In the genomic region with DNA sequence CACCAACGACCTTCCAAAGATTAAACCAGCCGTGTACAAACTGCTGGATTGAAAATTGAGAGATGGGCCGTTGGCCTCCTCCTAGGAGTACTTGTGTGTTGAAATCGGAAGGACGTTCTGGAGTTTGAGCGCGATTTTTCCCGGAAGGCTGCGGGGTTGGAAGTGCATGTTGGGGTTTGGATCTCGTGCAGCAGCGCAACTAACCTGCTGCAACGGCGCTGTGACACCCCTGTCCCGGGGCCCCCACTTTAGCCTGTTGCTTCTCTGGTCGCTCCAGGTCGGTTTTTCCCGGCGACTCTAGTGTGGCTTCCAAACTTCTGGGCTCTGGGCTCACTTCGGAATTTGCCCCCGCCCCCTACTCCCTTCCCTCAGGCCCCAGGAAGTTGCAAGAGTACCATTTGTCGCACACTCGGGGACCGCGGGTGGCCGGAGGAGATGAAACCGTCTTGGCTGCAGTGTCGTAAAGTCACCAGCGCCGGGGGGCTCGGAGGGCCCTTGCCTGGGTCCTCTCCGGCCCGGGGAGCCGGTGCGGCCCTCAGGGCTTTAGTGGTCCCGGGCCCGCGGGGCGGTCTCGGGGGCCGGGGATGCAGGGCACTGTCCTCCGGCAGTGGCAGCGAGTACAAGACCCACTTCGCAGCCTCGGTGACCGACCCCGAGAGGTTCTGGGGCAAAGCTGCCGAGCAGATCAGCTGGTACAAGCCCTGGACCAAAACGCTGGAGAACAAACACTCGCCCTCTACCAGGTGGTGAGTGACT, we compare ENCODE assay signal across 8 cellular contexts. TPM values are rescaled to one million over a fixed set of nuclear protein-coding genes. Genes with fewer than 3 reads are reported as not detected.
DNase-seq lines count a peak whose midpoint lies in the region; ATAC-seq, FAIRE-seq and TF ChIP-seq lines count a peak whose summit lies in the region.

A gene with protein sequence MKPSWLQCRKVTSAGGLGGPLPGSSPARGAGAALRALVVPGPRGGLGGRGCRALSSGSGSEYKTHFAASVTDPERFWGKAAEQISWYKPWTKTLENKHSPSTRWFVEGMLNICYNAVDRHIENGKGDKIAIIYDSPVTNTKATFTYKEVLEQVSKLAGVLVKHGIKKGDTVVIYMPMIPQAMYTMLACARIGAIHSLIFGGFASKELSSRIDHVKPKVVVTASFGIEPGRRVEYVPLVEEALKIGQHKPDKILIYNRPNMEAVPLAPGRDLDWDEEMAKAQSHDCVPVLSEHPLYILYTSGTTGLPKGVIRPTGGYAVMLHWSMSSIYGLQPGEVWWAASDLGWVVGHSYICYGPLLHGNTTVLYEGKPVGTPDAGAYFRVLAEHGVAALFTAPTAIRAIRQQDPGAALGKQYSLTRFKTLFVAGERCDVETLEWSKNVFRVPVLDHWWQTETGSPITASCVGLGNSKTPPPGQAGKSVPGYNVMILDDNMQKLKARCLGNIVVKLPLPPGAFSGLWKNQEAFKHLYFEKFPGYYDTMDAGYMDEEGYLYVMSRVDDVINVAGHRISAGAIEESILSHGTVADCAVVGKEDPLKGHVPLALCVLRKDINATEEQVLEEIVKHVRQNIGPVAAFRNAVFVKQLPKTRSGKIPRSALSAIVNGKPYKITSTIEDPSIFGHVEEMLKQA (plus strand): TSS at position 394 of the 756 bp plus-strand sequence. CDS start 42 bp downstream, at position 436.

- H2AFZ ChIP-seq in keratinocyte (ENCODE audit: control insufficient read depth, low read length): peak within 1 kb of the TSS; percentile 52

- H3K9me3 Mint-ChIP-seq in HFFc6: no peaks in the 10 kb centered on the region

- no peaks in the 10 kb centered on the region for H3K9me1 ChIP-seq in keratinocyte (ENCODE audit: control insufficient read depth, extremely low read depth, insufficient read depth, low read length)

- no peak within 1 kb of the TSS for H3K27ac Mint-ChIP-seq in HFFc6

- peak within 1 kb of the TSS; percentile 82 for H3K4me3 Mint-ChIP-seq in HFFc6

- peak within 1 kb of the TSS; percentile 47 for H3K4me2 ChIP-seq in keratinocyte (ENCODE audit: control insufficient read depth, extremely low read depth, insufficient read depth, low read depth, low read length)

- intact Hi-C loops in spleen (cut with DNase I; ENCODE audit: low total_unique reads): no loop called here

- H3K36me3 ChIP-seq in keratinocyte (ENCODE audit: control insufficient read depth in 2 of 2, extremely low read depth in 1 of 2, insufficient read depth in 2 of 2, low read length in 2 of 2) (no peaks in the 10 kb centered on the region), spleen (no peaks in the 10 kb centered on the region)

- no peaks in the 10 kb centered on the region for H3K9me3 ChIP-seq in keratinocyte (ENCODE audit: control insufficient read depth, low read depth, low read length)
- H3K9me3 ChIP-seq in spleen: no peaks in the 10 kb centered on the region

- H3K79me2 ChIP-seq in keratinocyte (ENCODE audit: control insufficient read depth, insufficient read depth, low read length): no peaks in the 10 kb centered on the region

- WGBS in spleen, 5 donors: 3 to 5% (median 4%) methylated on average over 28 to 49 of the region's 49 CpGs

- no peaks in the 10 kb centered on the region for H3K36me3 Mint-ChIP-seq in HFFc6 (ENCODE audit: low read depth)

- H3K4me1 Mint-ChIP-seq in HFFc6 (ENCODE audit: low read depth): peaks cover 17% of the 10 kb centered on the region

- H3K27me3 Mint-ChIP-seq in HFFc6 (ENCODE audit: insufficient read depth): peaks cover 3% of the 10 kb centered on the region; the same call in 1 of the 2 replicates

- no peak for FAIRE-seq in keratinocyte (lab: Jason Lieb, UNC)

- TF ChIP-seq CTCF in HFFc6 (IDR thresholded peaks at IDR 0.05) (no peak), keratinocyte (optimal IDR thresholded peaks at IDR 0.05 in 1 of 3, IDR thresholded peaks at IDR 0.05 in 1 of 3, conservative IDR thresholded peaks at IDR 0.05 in 1 of 3; ENCODE audit: extremely low read depth in 1 of 3, insufficient read depth in 2 of 3, low read length in 3 of 3) (no peak), spleen (IDR thresholded peaks at IDR 0.05 in 8 of 11, conservative IDR thresholded peaks at IDR 0.05 in 3 of 11) (no peak)

- H4K20me1 ChIP-seq in keratinocyte (ENCODE audit: control insufficient read depth, extremely low read depth, insufficient read depth, low read length): no peaks in the 10 kb centered on the region

- H3K4me3 ChIP-seq in keratinocyte (ENCODE audit: control insufficient read depth in 2 of 3, extremely low read depth in 1 of 3, insufficient read depth in 2 of 3, low read depth in 1 of 3, low read length in 3 of 3) (peak within 1 kb of the TSS in 1 of 3 experiments; percentile 19), spleen (peak within 1 kb of the TSS; percentile 6 to 65 (median 34))

- ATAC-seq in GM21526 (IDR thresholded peaks at IDR 0.05; ENCODE audit: low FRiP score, unreplicated experiment): no peak
- no peak for ATAC-seq in GM21447 (IDR thresholded peaks at IDR 0.05; ENCODE audit: unreplicated experiment)

- H3K4me1 ChIP-seq in keratinocyte (ENCODE audit: control insufficient read depth, extremely low read depth, insufficient read depth, low read length): peaks cover 10% of the 10 kb centered on the region
- H3K4me1 ChIP-seq in spleen: peaks cover 0 to 6% (median 0%) of the 10 kb centered on the region in 6 donors

- H3K9ac ChIP-seq in keratinocyte (ENCODE audit: control insufficient read depth, extremely low read depth, insufficient read depth, low read length): no peak within 1 kb of the TSS

- H3K27ac ChIP-seq in caudate nucleus (ENCODE audit: low read depth, low read length) (peak within 1 kb of the TSS; percentile 1), keratinocyte (ENCODE audit: control insufficient read depth, insufficient read depth, low read length) (no peak within 1 kb of the TSS), spleen (peak within 1 kb of the TSS in 7 of 8 donors; percentile 64 to 79 (median 77))

- no peak for TF ChIP-seq POLR2A in spleen (IDR thresholded peaks at IDR 0.05)

- DNase-seq in HFFc6 (peak; percentile 0), caudate nucleus (lab: John Stamatoyannopoulos, UW) (peak in 36 of 61 donors; percentile 1 to 59 (median 16)), keratinocyte (ENCODE audit: low read depth, low spot score) (no peak), spleen (no peak), HPDE6-E6E7 (ENCODE audit: extremely low spot score) (no peak), LoVo (ENCODE audit: low spot score) (no peak)

- H3K27me3 ChIP-seq in keratinocyte (ENCODE audit: control insufficient read depth, extremely low read depth, insufficient read depth, low read length) (peaks cover 12% of the 10 kb centered on the region), spleen (replicated peaks in 1 of 7) (peaks cover 0 to 28% (median 12%) of the 10 kb centered on the region in 7 donors)

- dilution Hi-C loops in keratinocyte (cut with MboI; ENCODE audit: extremely low pct_ligation_motif_present, low sequenced_read_pairs): no loop called here

RNA-seq across cellular contexts. Expression of the gene that starts here (rescaled TPM):
- total RNA-seq in HFFc6 (2021; fragmentation: NEBNext Ultra II Directional; extraction: Animal tissue kit (Norgen Biotek cat#: 25700)): 1 to 10 TPM in 1 of 6 experiments, under 1 TPM in 5; 0.66 to 1.1 (median 0.91) TPM
- polyA plus RNA-seq in keratinocyte: 0.08 to 0.30 TPM (median 0.17 TPM) in 3 replicates
- 0.11 TPM for polyA plus RNA-seq in keratinocyte (2011; ENCODE audit: low read depth)
- 0.19 and 0.39 TPM in 2 replicates for polyA plus RNA-seq in keratinocyte (2011; cell fraction: cytosol; rRNA removed)
- polyA plus RNA-seq in keratinocyte (2011; cell fraction: nucleus; rRNA removed): 0.27 and 0.60 TPM in 2 replicates
- 0.22 TPM in 1 of 2 replicates, not detected in the other for polyA plus RNA-seq in keratinocyte (2012; ENCODE audit: low replicate concordance)
- 0.16 to 1.8 TPM (median 0.20 TPM) in 3 replicates for polyA minus RNA-seq in keratinocyte
- polyA minus RNA-seq in keratinocyte (2011; cell fraction: cytosol; rRNA and poly(A)+ RNA removed): not detected
- polyA minus RNA-seq in keratinocyte (2011; cell fraction: nucleus; rRNA and poly(A)+ RNA removed): 0.63 and 1.2 TPM in 2 replicates
- 10 to 100 TPM in 2 of 7 donors, 1 to 10 TPM in 5; 5.9 to 12.3 (median 9.0) TPM for total RNA-seq in spleen
- 1 to 10 TPM; 1.1 to 1.4 (median 1.3) TPM for polyA plus RNA-seq in spleen

Comparison
In these comparisons a context has a peak if more than half of its experiments do, and no peak if none do; other contexts are left out.
1. DNase-seq: peak in HFFc6 (single experiment) and caudate nucleus (36 of 61); none in keratinocyte (single experiment), spleen (single experiment), HPDE6-E6E7 (single experiment) and LoVo (single experiment).